In the genomic region with DNA sequence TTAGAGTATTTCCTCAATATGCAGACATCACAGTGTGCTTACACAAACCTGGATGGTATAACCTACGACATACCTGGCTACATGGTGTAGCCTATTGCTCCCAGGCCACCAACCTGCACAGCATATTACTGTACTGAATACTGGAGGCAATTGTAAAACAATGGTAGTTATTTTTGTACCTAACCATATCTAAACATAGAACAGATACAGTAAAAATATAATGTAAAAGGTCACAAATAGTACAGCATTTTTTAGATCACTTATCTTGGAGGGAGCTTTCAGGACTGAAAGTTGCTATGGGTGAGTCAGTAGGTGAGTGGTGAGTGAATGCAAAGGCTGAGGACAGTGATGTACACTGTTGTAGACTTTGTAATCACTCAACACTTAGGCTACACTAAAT, we compare ENCODE assay signal across 20 cellular contexts.
DNase-seq lines count a peak whose midpoint lies in the region; ATAC-seq, FAIRE-seq and TF ChIP-seq lines count a peak whose summit lies in the region.
"Had no signal": no experiment of that assay in that cellular context is flagged by ENCODE, and none has a peak within 500 bp of the region (broad histone marks: within the 10 kb centered on the region; RNA-seq: fewer than 3 reads in every experiment).

No MANE protein-coding gene starts in this region.

- DNase-seq in NCI-H226 (peak; percentile 14), SIG-M5 treated with dmso at 0.1 percent for 504 hours (lab: John Stamatoyannopoulos, UW; ENCODE audit: unreplicated experiment) (no peak), GM23338 (ENCODE audit: low spot score) (no peak), kidney (no peak)
- no peak for DNase-seq in stimulated activated CD4-positive, alpha-beta T cell treated with anti-CD3 and anti-CD28 coated beads, Interleukin-4, amount 100 ng/mL, for 4 hours
- DNase-seq: activated naive CD8-positive, alpha-beta T cell treated with anti-CD3 and anti-CD28 coated beads, Interleukin-2, amount 10 ng/mL, durations not matched to agents 7 days and 5 days; cerebellar nuclear complex; left lung; naive B cell; NCI-H2029 treated with DMSO at 0.1 percent for 48 hours; NCI-H82; Right ventricle myocardium superior; stimulated activated CD4-positive, alpha-beta T cell treated with anti-CD3 and anti-CD28 coated beads, Interleukin-4, amount 100 ng/mL, for 1 hour had no signal

- H3K9me2 ChIP-seq in GM23338 (ENCODE audit: insufficient read depth), result peaks cover 10% of the 10 kb centered on the region; the same call in 1 of the 2 replicates

- ATAC-seq in GM18519 (IDR thresholded peaks at IDR 0.05; ENCODE audit: low FRiP score, unreplicated experiment) (peak; percentile 91), GM21529 (IDR thresholded peaks at IDR 0.05; ENCODE audit: unreplicated experiment) (peak; percentile 88), HG03060 (IDR thresholded peaks at IDR 0.05; ENCODE audit: low read depth, unreplicated experiment) (peak; percentile 82), GM23338 (no peak)
- ATAC-seq: left lung; stimulated activated memory B cell treated with anti-CD40 and anti-IgM and Interleukin-4, amounts not matched to agents 10 μg/mL and 1 μg/mL and 100 μg/mL, for 72 hours had no signal

- H3K4me2 ChIP-seq in GM23338, result no peak overlapping the region
- H3K4me2 ChIP-seq: hepatocyte had no signal

- no peak overlapping the region for H3K27ac Mint-ChIP-seq in GM23338
- H3K27ac Mint-ChIP-seq: activated naive CD8-positive, alpha-beta T cell treated with anti-CD3 and anti-CD28 coated beads, Interleukin-2, amount 10 ng/mL, durations not matched to agents 7 days and 5 days; stimulated activated memory B cell treated with anti-CD40 and anti-IgM and Interleukin-4, amounts not matched to agents 10 μg/mL and 1 μg/mL and 100 μg/mL, for 72 hours had no signal

- no peaks in the 10 kb centered on the region for H3K27me3 ChIP-seq in GM23338 (ENCODE audit: insufficient read depth)
- H3K27me3 ChIP-seq: hepatocyte, left lung had no signal

- no peaks in the 10 kb centered on the region for H4K20me1 ChIP-seq in GM23338 (replicated peaks; ENCODE audit: insufficient read depth)

- H2AFZ ChIP-seq in GM23338, result no peak overlapping the region
- H2AFZ ChIP-seq: hepatocyte had no signal

- H3K27me3 Mint-ChIP-seq in GM23338 (ENCODE audit: insufficient read depth, low read depth, poor library complexity), result no peaks in the 10 kb centered on the region
- H3K27me3 Mint-ChIP-seq: activated naive CD8-positive, alpha-beta T cell treated with anti-CD3 and anti-CD28 coated beads, Interleukin-2, amount 10 ng/mL, durations not matched to agents 7 days and 5 days; naive B cell; stimulated activated memory B cell treated with anti-CD40 and anti-IgM and Interleukin-4, amounts not matched to agents 10 μg/mL and 1 μg/mL and 100 μg/mL, for 72 hours had no signal

- no peaks in the 10 kb centered on the region for H3K9me3 ChIP-seq in kidney (ENCODE audit: control insufficient read depth in 1 of 2, low read length in 2 of 2)
- H3K9me3 ChIP-seq: left lung had no signal

- H3K9me3 Mint-ChIP-seq in GM23338, result peaks cover 64% of the 10 kb centered on the region
- H3K9me3 Mint-ChIP-seq: activated naive CD8-positive, alpha-beta T cell treated with anti-CD3 and anti-CD28 coated beads, Interleukin-2, amount 10 ng/mL, durations not matched to agents 7 days and 5 days had no signal

- H3K4me3 Mint-ChIP-seq in GM23338, result no peak overlapping the region
- H3K4me3 Mint-ChIP-seq: activated naive CD8-positive, alpha-beta T cell treated with anti-CD3 and anti-CD28 coated beads, Interleukin-2, amount 10 ng/mL, durations not matched to agents 7 days and 5 days; naive B cell; stimulated activated memory B cell treated with anti-CD40 and anti-IgM and Interleukin-4, amounts not matched to agents 10 μg/mL and 1 μg/mL and 100 μg/mL, for 72 hours had no signal

- no peak for FAIRE-seq in kidney (lab: Jason Lieb, UNC)
- FAIRE-seq: TTC549 had no signal

- H3K27ac ChIP-seq in GM23338 (ENCODE audit: low read depth), result no peak overlapping the region
- H3K27ac ChIP-seq in kidney (ENCODE audit: low read depth in 2 of 2, low read length in 2 of 2), result no peak overlapping the region
- H3K27ac ChIP-seq: epithelial cell of prostate, hepatocyte, left lung had no signal

- TF ChIP-seq CTCF in GM23338 (conservative IDR thresholded peaks at IDR 0.05; ENCODE audit: low read depth in 2 of 2) (no peak), kidney (IDR thresholded peaks at IDR 0.05; ENCODE audit: borderline replicate concordance, extremely low read depth, insufficient read depth) (no peak)

- peaks cover 10% of the 10 kb centered on the region; the same call in 2 of the 3 replicates for H3K36me3 Mint-ChIP-seq in GM23338 (ENCODE audit: low read depth)
- H3K36me3 Mint-ChIP-seq: activated naive CD8-positive, alpha-beta T cell treated with anti-CD3 and anti-CD28 coated beads, Interleukin-2, amount 10 ng/mL, durations not matched to agents 7 days and 5 days; naive B cell; stimulated activated memory B cell treated with anti-CD40 and anti-IgM and Interleukin-4, amounts not matched to agents 10 μg/mL and 1 μg/mL and 100 μg/mL, for 72 hours had no signal

- no peaks in the 10 kb centered on the region for H3F3A ChIP-seq in GM23338 (replicated peaks; ENCODE audit: low read depth)

- intact Hi-C loops in kidney (cut with DNase I), result no loop called here

- H3K36me3 ChIP-seq in GM23338 (ENCODE audit: insufficient read depth), result no peaks in the 10 kb centered on the region
- H3K36me3 ChIP-seq in kidney (ENCODE audit: control insufficient read depth in 1 of 2, insufficient read depth in 2 of 2, low read length in 2 of 2), result no peaks in the 10 kb centered on the region
- H3K36me3 ChIP-seq: left lung had no signal

- no peaks in the 10 kb centered on the region for H3K4me1 Mint-ChIP-seq in GM23338
- H3K4me1 Mint-ChIP-seq: activated naive CD8-positive, alpha-beta T cell treated with anti-CD3 and anti-CD28 coated beads, Interleukin-2, amount 10 ng/mL, durations not matched to agents 7 days and 5 days had no signal

- H3K9ac ChIP-seq in kidney (ENCODE audit: low read length in 2 of 2), result no peak overlapping the region

- no peaks in the 10 kb centered on the region for H3K4me1 ChIP-seq in GM23338 (ENCODE audit: insufficient read depth)
- no peaks in the 10 kb centered on the region for H3K4me1 ChIP-seq in kidney (ENCODE audit: control insufficient read depth in 1 of 2, insufficient read depth in 1 of 2, low read depth in 1 of 2, low read length in 2 of 2)
- H3K4me1 ChIP-seq: left lung had no signal

- H3K79me2 ChIP-seq in GM23338 (replicated peaks; ENCODE audit: insufficient read depth), result no peaks in the 10 kb centered on the region
- H3K79me2 ChIP-seq: hepatocyte had no signal

- no peak overlapping the region for H3K4me3 ChIP-seq in GM23338
- no peak overlapping the region for H3K4me3 ChIP-seq in kidney (ENCODE audit: low read length in 2 of 2)
- H3K4me3 ChIP-seq: hepatocyte, left lung had no signal

TF ChIP-seq in GM23338, 12 proteins besides CTCF, POLR2A, EP300 and RAD21:
- no peak for TF ChIP-seq EZH2phosphoT487 (IDR thresholded peaks at IDR 0.05; ENCODE audit: unreplicated experiment)
